Comparison of ENCODE assay signal across 16 cellular contexts in the genomic region with DNA sequence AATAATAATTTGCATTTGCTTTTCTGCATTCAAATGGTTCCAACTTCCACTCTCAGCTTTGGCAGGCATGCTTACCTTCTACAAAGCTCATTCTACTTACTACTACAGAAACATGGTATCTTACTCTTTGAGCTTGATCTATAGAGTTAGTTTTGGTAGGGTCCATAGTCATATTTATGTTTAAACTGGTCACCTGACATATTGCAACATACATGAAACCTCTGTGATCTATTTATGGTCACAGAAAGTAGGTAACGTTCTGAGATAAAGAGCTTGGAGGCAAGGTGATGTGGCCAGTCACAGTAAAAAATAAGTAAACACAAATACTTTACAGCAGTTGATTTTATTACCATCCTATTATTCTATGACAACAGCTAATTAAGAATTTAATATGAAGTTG. TPM values are rescaled to one million over a fixed set of nuclear protein-coding genes. Genes with fewer than 3 reads are reported as not detected.
DNase-seq lines count a peak whose midpoint lies in the region; ATAC-seq and TF ChIP-seq lines count a peak whose summit lies in the region.
"Had no signal": no experiment of that assay in that cellular context is flagged by ENCODE, and none has a peak within 500 bp of the region (broad histone marks: within the 10 kb centered on the region; RNA-seq: fewer than 3 reads in every experiment).

No MANE protein-coding gene starts in this region.

- H3K36me3 ChIP-seq in cardiac muscle cell (no peaks in the 10 kb centered on the region), adipocyte (ENCODE audit: control insufficient read depth, insufficient read depth, low read length, severe bottlenecking) (peaks cover 3% of the 10 kb centered on the region), iPS-18a (ENCODE audit: control insufficient read depth, low read depth, low read length) (peaks cover 22% of the 10 kb centered on the region)
- H3K36me3 ChIP-seq: suprapubic skin had no signal

- H3K4me3 Mint-ChIP-seq in type B pancreatic cell, result peak overlapping the region; percentile 66
- H3K4me3 Mint-ChIP-seq: activated naive CD4-positive, alpha-beta T cell treated with anti-CD3 and anti-CD28 coated beads, Interleukin-2, amount 50 U/mL, for 24 hours; effector memory CD8-positive, alpha-beta T cell; T-helper 1 cell treated with Interleukin-12 subunit alpha and Interleukin-12 subunit beta and Interleukin-4 antibody, amounts not matched to agents 30 μg/mL and 1 μg/mL, for 36 hours had no signal

- H3K9me3 Mint-ChIP-seq in type B pancreatic cell, result no peaks in the 10 kb centered on the region
- H3K9me3 Mint-ChIP-seq: activated naive CD4-positive, alpha-beta T cell treated with anti-CD3 and anti-CD28 coated beads, Interleukin-2, amount 50 U/mL, for 24 hours; effector memory CD8-positive, alpha-beta T cell; T-helper 1 cell treated with Interleukin-12 subunit alpha and Interleukin-12 subunit beta and Interleukin-4 antibody, amounts not matched to agents 30 μg/mL and 1 μg/mL, for 36 hours had no signal

- peaks cover 30% of the 10 kb centered on the region for H3K4me1 Mint-ChIP-seq in type B pancreatic cell (ENCODE audit: unreplicated experiment)

- no peak for ATAC-seq in Right ventricle myocardium inferior
- ATAC-seq: effector memory CD8-positive, alpha-beta T cell had no signal

- no peak for DNase-seq in cardiac muscle cell (ENCODE audit: low read depth in 1 of 2, low spot score in 1 of 2)
- no peak for DNase-seq in Right ventricle myocardium inferior (ENCODE audit: missing footprints)
- DNase-seq in adipocyte (ENCODE audit: low read depth), result no peak
- no peak for DNase-seq in type B pancreatic cell (ENCODE audit: extremely low spot score, unreplicated experiment)
- DNase-seq in NCI-H1417 treated with DMSO at 0.1 percent for 48 hours (lab: John Stamatoyannopoulos, UW), result no peak
- DNase-seq in activated gamma-delta T cell treated with Interleukin-2 at 50 U/mL for 16 hours, result no peak
- DNase-seq in stimulated activated CD4-positive, alpha-beta T cell treated with anti-CD3 and anti-CD28 coated beads, Interleukin-12 subunit alpha, Interleukin-12 subunit beta, amount 100 ng/mL, for 4 hours, result no peak
- DNase-seq: Caco-2; effector memory CD8-positive, alpha-beta T cell; NCI-H2081 treated with DMSO at 0.1 percent for 48 hours; NCI-H748 treated with DMSO at 0.1 percent for 48 hours had no signal

- H3K27ac ChIP-seq in cardiac muscle cell (peak overlapping the region; percentile 11), iPS-18a (ENCODE audit: low read length) (peak overlapping the region; percentile 51)
- H3K27ac ChIP-seq: RWPE1, suprapubic skin had no signal

- H3K9me3 ChIP-seq in cardiac muscle cell (ENCODE audit: low read depth) (no peaks in the 10 kb centered on the region), adipocyte (ENCODE audit: control insufficient read depth, low read length) (no peaks in the 10 kb centered on the region), iPS-18a (ENCODE audit: control insufficient read depth, low read depth, low read length) (no peaks in the 10 kb centered on the region)
- H3K9me3 ChIP-seq: Caco-2, suprapubic skin had no signal

- H3K27me3 ChIP-seq in cardiac muscle cell (no peaks in the 10 kb centered on the region), adipocyte (replicated peaks; ENCODE audit: control insufficient read depth, insufficient read depth, low read length) (no peaks in the 10 kb centered on the region), iPS-18a (ENCODE audit: control insufficient read depth, insufficient read depth, low read length) (no peaks in the 10 kb centered on the region)
- H3K27me3 ChIP-seq: suprapubic skin had no signal

- no peak overlapping the region for H3K27ac Mint-ChIP-seq in type B pancreatic cell
- H3K27ac Mint-ChIP-seq: activated naive CD4-positive, alpha-beta T cell treated with anti-CD3 and anti-CD28 coated beads, Interleukin-2, amount 50 U/mL, for 24 hours; effector memory CD8-positive, alpha-beta T cell; T-helper 1 cell treated with Interleukin-12 subunit alpha and Interleukin-12 subunit beta and Interleukin-4 antibody, amounts not matched to agents 30 μg/mL and 1 μg/mL, for 36 hours had no signal

- H3K4me3 ChIP-seq in cardiac muscle cell (peak overlapping the region; percentile 85), adipocyte (ENCODE audit: low read length) (peak overlapping the region; percentile 95), iPS-18a (ENCODE audit: low read length) (peak overlapping the region; percentile 99)
- H3K4me3 ChIP-seq: suprapubic skin had no signal

- H3K36me3 Mint-ChIP-seq in type B pancreatic cell, result peaks cover 45% of the 10 kb centered on the region

- H3K4me1 ChIP-seq in cardiac muscle cell (ENCODE audit: low read depth) (peaks cover 24% of the 10 kb centered on the region), adipocyte (ENCODE audit: control insufficient read depth, insufficient read depth, low read length) (peaks cover 31% of the 10 kb centered on the region), iPS-18a (ENCODE audit: control insufficient read depth, low read depth, low read length) (peaks cover 42% of the 10 kb centered on the region)

- H3K27me3 Mint-ChIP-seq in type B pancreatic cell, result no peaks in the 10 kb centered on the region

- intact Hi-C loops in Right ventricle myocardium inferior (cut with DNase I), result no loop called here

- H3K9ac ChIP-seq in adipocyte (ENCODE audit: low read length), result no peak overlapping the region
- no peak overlapping the region for H3K9ac ChIP-seq in iPS-18a (ENCODE audit: low read length)

- TF ChIP-seq CTCF in cardiac muscle cell (IDR thresholded peaks at IDR 0.05; ENCODE audit: low read depth, low read length) (no peak), type B pancreatic cell (conservative IDR thresholded peaks at IDR 0.05) (no peak)

RNA-seq across cellular contexts. Expression of a gene that starts 2.8 kb away (rescaled TPM):
- total RNA-seq in cardiac muscle cell (613 and 681 TPM in 2 replicates), Right ventricle myocardium inferior (26.2 TPM), type B pancreatic cell (ENCODE audit: low replicate concordance) (139 and 462 TPM in 2 replicates)
- 981 and 1,191 TPM in 2 replicates for polyA plus RNA-seq in cardiac muscle cell
